Comparison of ENCODE assay signal across 1 cellular context in genomic region chr14:76812422-76813383, GRCh38.
TF ChIP-seq lines count a peak whose summit lies in the region.

Gene ANGEL1 (minus strand): TSS chr14:76812882. CDS start chr14:76812827, 55 bp downstream.

TF ChIP-seq in HepG2, 621 proteins besides CTCF, POLR2A, EP300 and RAD21 (continued from another document and continues in another):
- TF ChIP-seq MXD3 (CRISPR knock-in tag; IDR thresholded peaks at IDR 0.05), result peak; percentile 83; the same call in 1 of the 2 replicates
- TF ChIP-seq ZNF343 (CRISPR knock-in tag; IDR thresholded peaks at IDR 0.05), result no peak
- TF ChIP-seq PLRG1 (conservative IDR thresholded peaks at IDR 0.05), result no peak
- TF ChIP-seq PRPF4 (IDR thresholded peaks at IDR 0.05; ENCODE audit: low read depth, low read length, poor library complexity, severe bottlenecking), result peak; percentile 97
- TF ChIP-seq ZNF333 (CRISPR knock-in tag; IDR thresholded peaks at IDR 0.05; ENCODE audit: borderline replicate concordance), result 0 out of 2 replicates have a peak, but pooled peaks have one; percentile 42
- TF ChIP-seq ZNF572 (CRISPR knock-in tag; IDR thresholded peaks at IDR 0.05), result no peak
- TF ChIP-seq ZNF326 (CRISPR knock-in tag; IDR thresholded peaks at IDR 0.05; ENCODE audit: borderline replicate concordance), result no peak
- 0 out of 2 replicates have a peak, but pooled peaks have one; percentile 11 for TF ChIP-seq HOXD1 (CRISPR knock-in tag; IDR thresholded peaks at IDR 0.05)
- peak; percentile 84 for TF ChIP-seq GATAD1 (CRISPR knock-in tag; IDR thresholded peaks at IDR 0.05)
- peak; percentile 68; the same call in 1 of the 2 replicates for TF ChIP-seq ZNF777 (CRISPR knock-in tag; IDR thresholded peaks at IDR 0.05)
- no peak for TF ChIP-seq ZNF280B (CRISPR knock-in tag; IDR thresholded peaks at IDR 0.05; ENCODE audit: borderline replicate concordance)
- peak; percentile 87; the same call in 1 of the 2 replicates for TF ChIP-seq ZKSCAN1 (IDR thresholded peaks at IDR 0.05; ENCODE audit: low read length)
- TF ChIP-seq ETV5 (CRISPR knock-in tag; IDR thresholded peaks at IDR 0.05; ENCODE audit: borderline replicate concordance), result peak; percentile 74
- no peak for TF ChIP-seq AFF4 (CRISPR knock-in tag; IDR thresholded peaks at IDR 0.05)
- TF ChIP-seq GMEB2 (CRISPR knock-in tag; IDR thresholded peaks at IDR 0.05; ENCODE audit: low read depth), result peak; percentile 71
- peak; percentile 57 for TF ChIP-seq RXRA (CRISPR knock-in tag; IDR thresholded peaks at IDR 0.05)
- TF ChIP-seq ZNF7 (CRISPR knock-in tag; IDR thresholded peaks at IDR 0.05), result no peak
- TF ChIP-seq SAFB2 (CRISPR knock-in tag; IDR thresholded peaks at IDR 0.05; ENCODE audit: borderline replicate concordance, low read depth), result no peak; the same call in 1 of the 2 replicates
- TF ChIP-seq TFDP1 (CRISPR knock-in tag; IDR thresholded peaks at IDR 0.05; ENCODE audit: borderline replicate concordance), result peak; percentile 76; the same call in 1 of the 2 replicates
- no peak for TF ChIP-seq ZNF773 (CRISPR knock-in tag; IDR thresholded peaks at IDR 0.05; ENCODE audit: borderline replicate concordance)
- TF ChIP-seq ZNF746 (CRISPR knock-in tag; IDR thresholded peaks at IDR 0.05), result peak; percentile 67
- TF ChIP-seq HMGXB4 (CRISPR knock-in tag; IDR thresholded peaks at IDR 0.05; ENCODE audit: borderline replicate concordance in 1 of 2, low read depth in 1 of 2), result peak; percentile 72 to 81
- peak; percentile 59 for TF ChIP-seq SKI (IDR thresholded peaks at IDR 0.05; ENCODE audit: partially characterized antibody)
- TF ChIP-seq ZNF547 (CRISPR knock-in tag; IDR thresholded peaks at IDR 0.05), result peak; percentile 78; the same call in 1 of the 2 replicates
- TF ChIP-seq REXO4 (CRISPR knock-in tag; IDR thresholded peaks at IDR 0.05; ENCODE audit: borderline replicate concordance), result no peak
- TF ChIP-seq RFX5 (IDR thresholded peaks at IDR 0.05; ENCODE audit: low read depth, low read length), result 0 out of 2 replicates have a peak, but pooled peaks have one; percentile 42
- peak; percentile 90; the same call in 1 of the 2 replicates for TF ChIP-seq ZNF580 (CRISPR knock-in tag; IDR thresholded peaks at IDR 0.05; ENCODE audit: borderline replicate concordance, low read depth)
- no peak for TF ChIP-seq ZNF260 (CRISPR knock-in tag; IDR thresholded peaks at IDR 0.05; ENCODE audit: borderline replicate concordance, low read depth)
- no peak for TF ChIP-seq ZNF446 (CRISPR knock-in tag; IDR thresholded peaks at IDR 0.05)
- peak; percentile 59; the same call in 1 of the 2 replicates for TF ChIP-seq ZSCAN5A (CRISPR knock-in tag; IDR thresholded peaks at IDR 0.05; ENCODE audit: borderline replicate concordance)
- no peak; the same call in 1 of the 2 replicates for TF ChIP-seq SNAPC2 (CRISPR knock-in tag; IDR thresholded peaks at IDR 0.05)
- TF ChIP-seq SPEN (CRISPR knock-in tag; IDR thresholded peaks at IDR 0.05; ENCODE audit: low read depth), result peak; percentile 94
- no peak for TF ChIP-seq NFATC3 (CRISPR knock-in tag; IDR thresholded peaks at IDR 0.05)
- peak; percentile 89; the same call in 1 of the 2 replicates for TF ChIP-seq ZNF678 (CRISPR knock-in tag; IDR thresholded peaks at IDR 0.05)
- no peak for TF ChIP-seq DDIT3 (CRISPR knock-in tag; IDR thresholded peaks at IDR 0.05)
- TF ChIP-seq DZIP1 (CRISPR knock-in tag; IDR thresholded peaks at IDR 0.05), result no peak
- no peak for TF ChIP-seq ZNF598 (CRISPR knock-in tag; IDR thresholded peaks at IDR 0.05; ENCODE audit: borderline replicate concordance)
- peak; percentile 80; the same call in 1 of the 2 replicates for TF ChIP-seq NR0B2 (CRISPR knock-in tag; IDR thresholded peaks at IDR 0.05)
- no peak for TF ChIP-seq KMT2A (CRISPR knock-in tag; IDR thresholded peaks at IDR 0.05)
- TF ChIP-seq CEBPB (IDR thresholded peaks at IDR 0.05; ENCODE audit: borderline replicate concordance, low read depth, low read length), result no peak
- no peak for TF ChIP-seq KDM4B (CRISPR knock-in tag; IDR thresholded peaks at IDR 0.05)
- no peak for TF ChIP-seq HNRNPL (IDR thresholded peaks at IDR 0.05; ENCODE audit: low read depth, low read length)
- no peak for TF ChIP-seq NFRKB (IDR thresholded peaks at IDR 0.05)
